Comparison of ENCODE assay signal across 7 cellular contexts in the genomic region with DNA sequence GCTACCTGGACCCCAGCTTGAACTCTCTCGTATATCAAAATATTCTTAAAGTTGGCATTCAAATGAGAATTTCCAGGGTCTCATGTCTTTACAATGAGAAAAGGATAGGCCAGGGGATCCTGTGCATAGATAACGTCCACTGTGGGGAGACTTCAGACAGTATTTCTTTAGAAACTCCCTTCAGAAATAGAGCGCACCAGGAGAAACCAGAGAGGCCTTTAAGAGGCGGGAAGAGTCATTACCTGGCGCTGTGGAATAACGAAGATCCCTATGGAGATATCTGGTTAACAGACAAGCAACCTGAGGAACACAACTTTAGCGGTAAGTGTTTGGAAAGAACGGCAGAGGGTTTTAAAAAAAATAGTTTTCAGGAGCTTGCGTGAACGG. TPM values are rescaled to one million over a fixed set of nuclear protein-coding genes. Genes with fewer than 3 reads are reported as not detected.
DNase-seq lines count a peak whose midpoint lies in the region; ATAC-seq, FAIRE-seq and TF ChIP-seq lines count a peak whose summit lies in the region.

No MANE protein-coding gene starts in this region.

- H3K36me3 ChIP-seq in HCT116 (ENCODE audit: control insufficient read depth in 1 of 2, insufficient read depth in 2 of 2, low read length in 2 of 2): no peaks in the 10 kb centered on the region
- no peaks in the 10 kb centered on the region for H3K36me3 ChIP-seq in endothelial cell of umbilical vein (ENCODE audit: control insufficient read depth in 2 of 2, extremely low read depth in 1 of 2, insufficient read depth in 2 of 2, low read length in 2 of 2)

- intact Hi-C loops in HCT116 (cut with micrococcal nuclease) (no loop called here), endothelial cell of umbilical vein (cut with micrococcal nuclease) (loop anchor here (10.0 kb wide), 1 partner anchor 128 kb away; no protein-coding TSS in a partner anchor)

- H3K4me1 Mint-ChIP-seq in natural killer cell treated with Interleukin-12 subunit alpha and Interleukin-12 subunit beta and Interleukin-15 and Interleukin-18, amount 100 ng/mL, for 72 hours (ENCODE audit: low read depth in 2 of 2): peaks cover 17 to 23% of the 10 kb centered on the region in 2 donors

- POLR2A ChIA-PET in HCT116 (lab: Charles Lee): no interaction called here
- POLR2A ChIA-PET in endothelial cell of umbilical vein (lab: Charles Lee): no interaction called here

- RAD21 ChIA-PET in HCT116 (lab: Charles Lee; ENCODE audit: low non-redundant PET in 1 of 2, low total read pairs in 2 of 2, uncharacterized antibody in 2 of 2, unreplicated experiment in 2 of 2): no interaction called here

- dilution Hi-C loops in endothelial cell of umbilical vein (cut with MboI; ENCODE audit: extremely low pct_ligation_motif_present, low sequenced_read_pairs): no loop called here

- H3K9ac ChIP-seq in HCT116 (ENCODE audit: low read length) (peak overlapping the region; percentile 74), endothelial cell of umbilical vein (replicated peaks; ENCODE audit: extremely low read depth, insufficient read depth, low read length) (no peak overlapping the region)

- H3K9me2 ChIP-seq in HCT116 (ENCODE audit: insufficient read depth): no peaks in the 10 kb centered on the region

- H3K4me3 ChIP-seq in HCT116 (replicated peaks in 1 of 2; ENCODE audit: low read depth in 1 of 2, low read length in 2 of 2): peak overlapping the region; percentile 62 to 69
- H3K4me3 ChIP-seq in endothelial cell of umbilical vein (replicated peaks in 1 of 3; ENCODE audit: insufficient read depth in 1 of 3, low read depth in 1 of 3, low read length in 3 of 3): peak overlapping the region in 1 of 3 experiments; percentile 30

- H3K79me2 ChIP-seq in HCT116 (ENCODE audit: insufficient read depth, low read length) (no peaks in the 10 kb centered on the region), endothelial cell of umbilical vein (ENCODE audit: control insufficient read depth, insufficient read depth, low read length) (no peaks in the 10 kb centered on the region)

- no peak for TF ChIP-seq POLR2A in HCT116 (IDR thresholded peaks at IDR 0.05; ENCODE audit: borderline replicate concordance, extremely low read depth, insufficient read depth, insufficient read length)
- TF ChIP-seq POLR2A in endothelial cell of umbilical vein (IDR thresholded peaks at IDR 0.05; ENCODE audit: low read depth, low read length): no peak

- H2AFZ ChIP-seq in HCT116 (ENCODE audit: low read depth, low read length, poor library complexity, severe bottlenecking) (peak overlapping the region; percentile 61), endothelial cell of umbilical vein (ENCODE audit: low read depth, low read length) (peak overlapping the region; percentile 89)

- DNase-seq in HCT116 (ENCODE audit: low read depth, low spot score) (no peak), NCI-H526 treated with DMSO at 0.1 percent for 48 hours (lab: John Stamatoyannopoulos, UW) (peak; percentile 23), endothelial cell of umbilical vein (ENCODE audit: low read depth, low spot score) (no peak), COR-L47 (lab: John Stamatoyannopoulos, UW) (no peak)
- no peak for DNase-seq in natural killer cell treated with Interleukin-12 subunit alpha and Interleukin-12 subunit beta and Interleukin-15 and Interleukin-18, amount 100 ng/mL, for 72 hours (ENCODE audit: low spot score)
- DNase-seq in effector CD8-positive, alpha-beta T cell (lab: John Stamatoyannopoulos, UW): no peak

- H3K9me3 ChIP-seq in HCT116 (ENCODE audit: control insufficient read depth in 1 of 2, insufficient read depth in 1 of 2, low read depth in 1 of 2, low read length in 2 of 2) (no peaks in the 10 kb centered on the region), endothelial cell of umbilical vein (replicated peaks; ENCODE audit: control insufficient read depth, insufficient read depth, low read length) (no peaks in the 10 kb centered on the region)

- ATAC-seq in GM18519 (IDR thresholded peaks at IDR 0.05; ENCODE audit: low FRiP score, unreplicated experiment) (peak; percentile 1), HCT116 (peak; percentile 61)
- ATAC-seq in natural killer cell treated with Interleukin-12 subunit alpha and Interleukin-12 subunit beta and Interleukin-15 and Interleukin-18, amount 100 ng/mL, for 72 hours: no peak

- H3K9me1 ChIP-seq in endothelial cell of umbilical vein (replicated peaks; ENCODE audit: control insufficient read depth, extremely low read depth, insufficient read depth, low read length): no peaks in the 10 kb centered on the region

- H3K4me2 ChIP-seq in HCT116 (ENCODE audit: low read length): peak overlapping the region; percentile 84
- peak overlapping the region; percentile 61 for H3K4me2 ChIP-seq in endothelial cell of umbilical vein (ENCODE audit: insufficient read depth, low read length)

- no peak; the same call in 1 of the 2 replicates for TF ChIP-seq RAD21 in HCT116 (IDR thresholded peaks at IDR 0.05; ENCODE audit: low read depth)

- peak overlapping the region; percentile 99 for H3K4me3 Mint-ChIP-seq in natural killer cell treated with Interleukin-12 subunit alpha and Interleukin-12 subunit beta and Interleukin-15 and Interleukin-18, amount 100 ng/mL, for 72 hours

- H3K9me3 Mint-ChIP-seq in natural killer cell treated with Interleukin-12 subunit alpha and Interleukin-12 subunit beta and Interleukin-15 and Interleukin-18, amount 100 ng/mL, for 72 hours: no peaks in the 10 kb centered on the region

- H3K36me3 Mint-ChIP-seq in natural killer cell treated with Interleukin-12 subunit alpha and Interleukin-12 subunit beta and Interleukin-15 and Interleukin-18, amount 100 ng/mL, for 72 hours: peaks cover 4% of the 10 kb centered on the region

- peaks cover 0 to 13% of the 10 kb centered on the region in 2 experiments; a peak in 1 of 4 replicates for H3K4me1 ChIP-seq in HCT116 (ENCODE audit: control insufficient read depth in 1 of 2, insufficient read depth in 2 of 2, low read length in 2 of 2)
- peaks cover 3% of the 10 kb centered on the region for H3K4me1 ChIP-seq in endothelial cell of umbilical vein (ENCODE audit: control insufficient read depth, extremely low read depth, insufficient read depth, low read length)

- BruUV-seq in HCT116 (replicated peaks; lab: Mats Ljungman, UMichigan) (no TSS peak), endothelial cell of umbilical vein (replicated peaks; lab: Mats Ljungman, UMichigan) (no TSS peak)

- H3K27me3 ChIP-seq in HCT116 (ENCODE audit: insufficient read depth, low read length) (no peaks in the 10 kb centered on the region), endothelial cell of umbilical vein (ENCODE audit: control insufficient read depth in 2 of 2, insufficient read depth in 2 of 2, low read length in 2 of 2) (peaks cover 2 to 10% of the 10 kb centered on the region in 2 experiments)

- no peak for TF ChIP-seq CTCF in HCT116 (IDR thresholded peaks at IDR 0.05 in 2 of 3, conservative IDR thresholded peaks at IDR 0.05 in 1 of 3; ENCODE audit: borderline replicate concordance in 1 of 3, insufficient read depth in 1 of 3, low read depth in 2 of 3, low read length in 2 of 3)
- TF ChIP-seq CTCF in endothelial cell of umbilical vein (IDR thresholded peaks at IDR 0.05; ENCODE audit: extremely low read depth in 1 of 2, insufficient read depth in 1 of 2, low read depth in 1 of 2, low read length in 2 of 2): no peak

- H3K27ac Mint-ChIP-seq in natural killer cell treated with Interleukin-12 subunit alpha and Interleukin-12 subunit beta and Interleukin-15 and Interleukin-18, amount 100 ng/mL, for 72 hours: peak overlapping the region; percentile 79 to 81

- H3K27me3 Mint-ChIP-seq in natural killer cell treated with Interleukin-12 subunit alpha and Interleukin-12 subunit beta and Interleukin-15 and Interleukin-18, amount 100 ng/mL, for 72 hours: peaks cover 0 to 24% of the 10 kb centered on the region in 2 donors

- H4K20me1 ChIP-seq in HCT116 (ENCODE audit: insufficient read depth): no peaks in the 10 kb centered on the region
- no peaks in the 10 kb centered on the region for H4K20me1 ChIP-seq in endothelial cell of umbilical vein (replicated peaks; ENCODE audit: control insufficient read depth, extremely low read depth, insufficient read depth, low read length)

- CTCF ChIA-PET in HCT116 (lab: Charles Lee): interaction anchor here (1.4 kb wide), 2 partner anchors 7 to 197 kb away, joined by 4 to 6 read pairs; no protein-coding TSS in a partner anchor
- CTCF ChIA-PET in endothelial cell of umbilical vein (lab: Charles Lee): interaction anchor here (1.1 kb wide), 1 partner anchor 8 kb away, joined by 7 read pairs; no protein-coding TSS in a partner anchor

- peak overlapping the region; percentile 57; the same call in 1 of the 2 replicates for H3K27ac ChIP-seq in HCT116 (ENCODE audit: low read depth, low read length)
- H3K27ac ChIP-seq in endothelial cell of umbilical vein (ENCODE audit: insufficient read depth, low read depth, low read length): no peak overlapping the region

- FAIRE-seq in endothelial cell of umbilical vein (lab: Jason Lieb, UNC): no peak

TF ChIP-seq in HCT116, 20 proteins besides CTCF, POLR2A, EP300 and RAD21 (continues in another document):
- no peak for TF ChIP-seq YY1 (IDR thresholded peaks at IDR 0.05; ENCODE audit: extremely low read depth, insufficient replicate concordance, low read depth, low read length)
- TF ChIP-seq, protein P1, sequence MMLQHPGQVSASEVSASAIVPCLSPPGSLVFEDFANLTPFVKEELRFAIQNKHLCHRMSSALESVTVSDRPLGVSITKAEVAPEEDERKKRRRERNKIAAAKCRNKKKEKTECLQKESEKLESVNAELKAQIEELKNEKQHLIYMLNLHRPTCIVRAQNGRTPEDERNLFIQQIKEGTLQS (IDR thresholded peaks at IDR 0.05): no peak

TF ChIP-seq in endothelial cell of umbilical vein, 7 proteins besides CTCF, POLR2A, EP300 and RAD21 (continues in another document):
- no peak for TF ChIP-seq GATA2 (IDR thresholded peaks at IDR 0.05; ENCODE audit: insufficient read depth, insufficient read length, low read depth, low read length)
- TF ChIP-seq, protein P2, sequence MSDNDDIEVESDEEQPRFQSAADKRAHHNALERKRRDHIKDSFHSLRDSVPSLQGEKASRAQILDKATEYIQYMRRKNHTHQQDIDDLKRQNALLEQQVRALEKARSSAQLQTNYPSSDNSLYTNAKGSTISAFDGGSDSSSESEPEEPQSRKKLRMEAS (IDR thresholded peaks at IDR 0.05; ENCODE audit: insufficient read depth, insufficient read length): no peak

RNA-seq across cellular contexts. Expression of a gene that starts 0.6 kb away (rescaled TPM):
- total RNA-seq in HCT116 (2021; ENCODE audit: unreplicated experiment): 8.0 TPM
- 1.5 and 2.3 TPM in 2 replicates for polyA plus RNA-seq in HCT116 (2012)
- total RNA-seq in endothelial cell of umbilical vein: 0.09 TPM in 1 of 2 replicates, not detected in the other
- 0.12 TPM in 1 of 2 replicates, not detected in the other for polyA plus RNA-seq in endothelial cell of umbilical vein
- polyA plus RNA-seq in endothelial cell of umbilical vein (2011; cell fraction: cytosol; rRNA removed): 0.03 TPM in 2 replicates
- 0.15 and 0.54 TPM in 2 replicates for polyA plus RNA-seq in endothelial cell of umbilical vein (2011; cell fraction: nucleus; rRNA removed)
- 0.08 TPM in 1 of 2 replicates, not detected in the other for polyA plus RNA-seq in endothelial cell of umbilical vein (2012)
- 0.11 TPM in 1 of 2 replicates, not detected in the other for polyA minus RNA-seq in endothelial cell of umbilical vein
- polyA minus RNA-seq in endothelial cell of umbilical vein (2011; cell fraction: cytosol; rRNA and poly(A)+ RNA removed): not detected
- not detected in 2 replicates for polyA minus RNA-seq in endothelial cell of umbilical vein (2011; cell fraction: nucleus; rRNA and poly(A)+ RNA removed)
- 1 to 10 TPM; 5.2 to 7.6 TPM for total RNA-seq in natural killer cell treated with Interleukin-12 subunit alpha and Interleukin-12 subunit beta and Interleukin-15 and Interleukin-18, amount 100 ng/mL, for 72 hours

Comparison
In these comparisons a context has a peak if more than half of its experiments do, and no peak if none do; other contexts are left out.
1. ATAC-seq: peak in GM18519 (single experiment) and HCT116 (single experiment); none in natural killer cell treated with Interleukin-12 subunit alpha and Interleukin-12 subunit beta and Interleukin-15 and Interleukin-18, amount 100 ng/mL, for 72 hours (0 of 2).